ENCODE assay signal across 8 cellular contexts in the genomic region with DNA sequence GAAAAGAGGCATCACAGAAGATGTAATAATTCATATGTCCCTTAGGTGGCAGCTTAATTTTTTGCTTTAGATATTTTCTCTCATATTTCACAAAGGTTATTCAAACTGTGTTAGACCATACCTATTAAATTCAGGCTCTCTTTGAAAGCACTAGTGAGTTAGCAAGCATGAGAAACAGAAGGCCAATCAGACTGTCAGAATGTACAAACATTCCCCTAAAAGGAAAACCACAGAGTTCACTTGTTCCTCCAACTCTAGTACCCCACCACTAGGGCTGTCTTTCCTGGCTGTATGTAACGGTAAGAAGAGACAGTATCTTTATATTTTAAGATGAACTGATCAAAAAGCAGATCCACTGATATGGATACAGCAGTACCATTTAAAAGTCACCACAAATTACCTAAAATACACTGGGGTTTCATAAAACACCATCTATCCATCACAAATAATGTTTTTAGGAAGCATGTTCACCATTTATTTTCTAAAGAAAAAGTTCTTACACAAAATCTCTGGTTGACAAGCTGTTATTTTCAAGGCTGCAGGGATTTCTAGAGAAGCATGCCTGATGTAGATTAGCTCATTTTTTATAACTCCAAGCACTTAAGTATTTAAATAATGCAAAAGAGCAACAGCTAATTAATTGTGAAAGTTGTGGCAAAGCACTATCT. TPM values are rescaled to one million over a fixed set of nuclear protein-coding genes. Genes with fewer than 3 reads are reported as not detected.
A peak's percentile ranks its signal among the peaks of the same experiment; 100 is the strongest.
DNase-seq lines count a peak whose midpoint lies in the region; ATAC-seq and TF ChIP-seq lines count a peak whose summit lies in the region.

No MANE protein-coding gene starts in this region.

- no peaks in the 10 kb centered on the region for H3K9me3 Mint-ChIP-seq in activated CD8-positive, alpha-beta memory T cell treated with anti-CD3 and anti-CD28 coated beads, Interleukin-2, amount 10 ng/mL, durations not matched to agents 7 days and 5 days (ENCODE audit: low read depth)

- H3K4ac ChIP-seq in mesendoderm (ENCODE audit: low read depth, low read length) = no peak overlapping the region

- H4K8ac ChIP-seq in mesendoderm (ENCODE audit: low read depth, low read length) = no peak overlapping the region

- peak overlapping the region; percentile 98 for H3K4me3 Mint-ChIP-seq in activated CD8-positive, alpha-beta memory T cell treated with anti-CD3 and anti-CD28 coated beads, Interleukin-2, amount 10 ng/mL, durations not matched to agents 7 days and 5 days

- peak overlapping the region; percentile 5 for H3K4me2 ChIP-seq in mesendoderm (ENCODE audit: low read length)

- peak; percentile 52 for DNase-seq in activated CD8-positive, alpha-beta memory T cell treated with anti-CD3 and anti-CD28 coated beads, Interleukin-2, amount 10 ng/mL, durations not matched to agents 7 days and 5 days
- no peak for DNase-seq in activated CD8-positive, alpha-beta memory T cell treated with anti-CD3 and anti-CD28 coated beads, Interleukin-2, amount 50 U/mL, for 48 hours
- DNase-seq in RWPE2 (ENCODE audit: low spot score) (no peak), colonic mucosa (no peak), mesendoderm (peak; percentile 75), upper lobe of left lung (no peak)

- H2BK120ac ChIP-seq in mesendoderm (ENCODE audit: low read depth, low read length) = no peak overlapping the region

- H3K9ac ChIP-seq in HUES48 (ENCODE audit: low read depth, low read length) (peak overlapping the region; percentile 24; the same call in 1 of the 2 replicates), colonic mucosa (ENCODE audit: low read depth in 2 of 2, low read length in 2 of 2) (peak overlapping the region in 1 of 2 donors; percentile 87), mesendoderm (ENCODE audit: low read length) (no peak overlapping the region)

- H3K27me3 Mint-ChIP-seq in activated CD8-positive, alpha-beta memory T cell treated with anti-CD3 and anti-CD28 coated beads, Interleukin-2, amount 10 ng/mL, durations not matched to agents 7 days and 5 days = peaks cover 10% of the 10 kb centered on the region

- ATAC-seq in activated CD8-positive, alpha-beta memory T cell treated with anti-CD3 and anti-CD28 coated beads, Interleukin-2, amount 10 ng/mL, durations not matched to agents 7 days and 5 days = peak; percentile 27
- ATAC-seq in GM21381 (IDR thresholded peaks at IDR 0.05; ENCODE audit: unreplicated experiment) (peak; percentile 36), RWPE2 (ENCODE audit: low read depth) (peak; percentile 52), upper lobe of left lung (ENCODE audit: low FRiP score in 2 of 2) (peak in 1 of 2 donors; percentile 33)

- H3K4me1 ChIP-seq in HUES48 (ENCODE audit: control insufficient read depth, insufficient read depth, low read length) (peaks cover 22% of the 10 kb centered on the region), RWPE2 (ENCODE audit: insufficient read depth, poor library complexity, severe bottlenecking) (peaks cover 18% of the 10 kb centered on the region), colonic mucosa (peaks cover 15% of the 10 kb centered on the region), mesendoderm (ENCODE audit: control insufficient read depth, low read depth, low read length) (no peaks in the 10 kb centered on the region), upper lobe of left lung (peaks cover 37 to 53% (median 46%) of the 10 kb centered on the region in 4 donors)

- TF ChIP-seq POLR2A in upper lobe of left lung (IDR thresholded peaks at IDR 0.05) = peak in 1 of 4 donors; percentile 9

- no peak overlapping the region for H2BK15ac ChIP-seq in mesendoderm (replicated peaks; ENCODE audit: low read depth)

- H3K27me3 ChIP-seq in HUES48 (ENCODE audit: control insufficient read depth, insufficient read depth, low read length) = peaks cover 18% of the 10 kb centered on the region
- no peaks in the 10 kb centered on the region for H3K27me3 ChIP-seq in RWPE2 (ENCODE audit: insufficient read depth, poor library complexity, severe bottlenecking)
- H3K27me3 ChIP-seq in colonic mucosa = no peaks in the 10 kb centered on the region
- peaks cover 2% of the 10 kb centered on the region for H3K27me3 ChIP-seq in mesendoderm (ENCODE audit: insufficient read depth, low read length, poor library complexity)
- H3K27me3 ChIP-seq in upper lobe of left lung = no peaks in the 10 kb centered on the region

- H2AK5ac ChIP-seq in mesendoderm (ENCODE audit: low read length) = no peak overlapping the region

- H3K9me3 ChIP-seq in HUES48 (ENCODE audit: control insufficient read depth, insufficient read depth, low read length) = peaks cover 2% of the 10 kb centered on the region; the same call in 1 of the 2 replicates
- no peaks in the 10 kb centered on the region for H3K9me3 ChIP-seq in RWPE2 (ENCODE audit: severe bottlenecking)
- H3K9me3 ChIP-seq in colonic mucosa = no peaks in the 10 kb centered on the region
- H3K9me3 ChIP-seq in upper lobe of left lung = no peaks in the 10 kb centered on the region

- no peak for TF ChIP-seq EP300 in upper lobe of left lung (IDR thresholded peaks at IDR 0.05)

- H2BK5ac ChIP-seq in mesendoderm (ENCODE audit: low read length) = no peak overlapping the region

- H3K27ac Mint-ChIP-seq in activated CD8-positive, alpha-beta memory T cell treated with anti-CD3 and anti-CD28 coated beads, Interleukin-2, amount 10 ng/mL, durations not matched to agents 7 days and 5 days = peak overlapping the region; percentile 100

- H3K23ac ChIP-seq in mesendoderm (ENCODE audit: low read length) = no peak overlapping the region

- H4K5ac ChIP-seq in mesendoderm (ENCODE audit: low read length) = no peak overlapping the region

- H3K27ac ChIP-seq in HUES48 (ENCODE audit: low read depth, low read length) (peak overlapping the region; percentile 88), RWPE2 (ENCODE audit: poor library complexity, severe bottlenecking) (peak overlapping the region; percentile 79), colonic mucosa (peak overlapping the region; percentile 98), mesendoderm (ENCODE audit: low read depth, low read length) (no peak overlapping the region), upper lobe of left lung (peak overlapping the region; percentile 98 to 99 (median 98))

- peaks cover 45% of the 10 kb centered on the region for H3K36me3 Mint-ChIP-seq in activated CD8-positive, alpha-beta memory T cell treated with anti-CD3 and anti-CD28 coated beads, Interleukin-2, amount 10 ng/mL, durations not matched to agents 7 days and 5 days

- H3K79me1 ChIP-seq in mesendoderm (ENCODE audit: low read length) = peaks cover 4% of the 10 kb centered on the region

- no peak overlapping the region for H3K18ac ChIP-seq in mesendoderm (ENCODE audit: low read length)

- peaks cover 8% of the 10 kb centered on the region for H3K79me2 ChIP-seq in mesendoderm (ENCODE audit: control insufficient read depth, insufficient read depth, low read length)

- TF ChIP-seq CTCF in RWPE2 (IDR thresholded peaks at IDR 0.05; ENCODE audit: poor library complexity, severe bottlenecking) = peak; percentile 76
- TF ChIP-seq CTCF in colonic mucosa (IDR thresholded peaks at IDR 0.05) = peak; percentile 44
- peak; percentile 32 to 61 (median 59) for TF ChIP-seq CTCF in upper lobe of left lung (IDR thresholded peaks at IDR 0.05)

- H3K4me3 ChIP-seq in HUES48 (ENCODE audit: low read depth, low read length) = peak overlapping the region; percentile 74
- H3K4me3 ChIP-seq in RWPE2 (ENCODE audit: severe bottlenecking) = peak overlapping the region; percentile 64
- H3K4me3 ChIP-seq in colonic mucosa = peak overlapping the region; percentile 77
- no peak overlapping the region for H3K4me3 ChIP-seq in mesendoderm (ENCODE audit: low read length)
- H3K4me3 ChIP-seq in upper lobe of left lung = peak overlapping the region; percentile 22 to 93 (median 88)

- no CpG with 5 or more reads among the region's 1 CpG for whole genome bisulfite sequencing in mesendoderm (ENCODE audit: extremely low coverage, insufficient coverage, low lambda C conversion rate)
- 0% methylated on average over 1 of the region's 1 CpG for WGBS in upper lobe of left lung, 2 donors

- no peak overlapping the region for H3K56ac ChIP-seq in mesendoderm (ENCODE audit: low read length)

- H3K4me1 Mint-ChIP-seq in activated CD8-positive, alpha-beta memory T cell treated with anti-CD3 and anti-CD28 coated beads, Interleukin-2, amount 10 ng/mL, durations not matched to agents 7 days and 5 days = peaks cover 45% of the 10 kb centered on the region

- intact Hi-C loops in colonic mucosa (cut with DNase I) = no loop called here

- CTCF ChIA-PET in activated CD8-positive, alpha-beta memory T cell treated with anti-CD3 and anti-CD28 coated beads, Interleukin-2, amount 10 ng/mL, durations not matched to agents 7 days and 5 days (lab: Charles Lee) = interaction anchor here (0.7 to 5.5 kb wide), 9 partner anchors 10 to 282 kb away, joined by 3 to 38 read pairs (median 5); partner anchors contain the start of genes APOBEC4 and NCF2

- H3K36me3 ChIP-seq in HUES48 (ENCODE audit: control insufficient read depth, insufficient read depth, low read length) (peaks cover 36% of the 10 kb centered on the region), RWPE2 (ENCODE audit: low read depth) (peaks cover 44% of the 10 kb centered on the region), colonic mucosa (no peaks in the 10 kb centered on the region), mesendoderm (ENCODE audit: control insufficient read depth, insufficient read depth, low read length) (peaks cover 6% of the 10 kb centered on the region), upper lobe of left lung (peaks cover 0 to 30% (median 12%) of the 10 kb centered on the region in 4 donors)

RNA-seq across cellular contexts. Expression of gene ARPC5, which starts 1.8 kb away (rescaled TPM):
- 100 to 1,000 TPM; 205 to 216 TPM for total RNA-seq in activated CD8-positive, alpha-beta memory T cell treated with anti-CD3 and anti-CD28 coated beads, Interleukin-2, amount 10 ng/mL, durations not matched to agents 7 days and 5 days
- total RNA-seq in colonic mucosa (100 to 1,000 TPM; 147 to 189 TPM), upper lobe of left lung (100 to 1,000 TPM in 4 of 6 donors, 10 to 100 TPM in 2; 28.3 to 193 (median 109) TPM)
- polyA plus RNA-seq in mesendoderm (2013, experiment 1 of 2) = 77.8 TPM
- 77.2 TPM for polyA plus RNA-seq in mesendoderm (2013, experiment 2 of 2)

RNA-seq across cellular contexts. Expression of gene APOBEC4, which starts 19.3 kb away (rescaled TPM):
- total RNA-seq in activated CD8-positive, alpha-beta memory T cell treated with anti-CD3 and anti-CD28 coated beads, Interleukin-2, amount 10 ng/mL, durations not matched to agents 7 days and 5 days = not detected
- not detected for total RNA-seq in colonic mucosa
- not detected for polyA plus RNA-seq in mesendoderm (2013, experiment 1 of 2)
- not detected for polyA plus RNA-seq in mesendoderm (2013, experiment 2 of 2)
- total RNA-seq in upper lobe of left lung = 1 to 10 TPM in 3 of 6 donors, under 1 TPM in 3; 0.20 to 5.6 (median 1.9) TPM

RNA-seq across cellular contexts. Expression of gene NCF2, which starts 43.6 kb away (rescaled TPM):
- total RNA-seq in activated CD8-positive, alpha-beta memory T cell treated with anti-CD3 and anti-CD28 coated beads, Interleukin-2, amount 10 ng/mL, durations not matched to agents 7 days and 5 days = 1 to 10 TPM; 6.0 to 9.8 TPM
- total RNA-seq in colonic mucosa (1 to 10 TPM; 2.5 to 9.1 TPM), upper lobe of left lung (100 to 1,000 TPM in 4 of 6 donors, 10 to 100 TPM in 2; 68.5 to 202 (median 143) TPM)
- polyA plus RNA-seq in mesendoderm (2013, experiment 1 of 2) = 0.15 TPM
- 0.42 TPM for polyA plus RNA-seq in mesendoderm (2013, experiment 2 of 2)

Comparison
In these comparisons a context has a peak if more than half of its experiments do, and no peak if none do; other contexts are left out.
1. DNase-seq: peak in activated CD8-positive, alpha-beta memory T cell treated with anti-CD3 and anti-CD28 coated beads, Interleukin-2, amount 10 ng/mL, durations not matched to agents 7 days and 5 days (single experiment) and mesendoderm (single experiment); none in activated CD8-positive, alpha-beta memory T cell treated with anti-CD3 and anti-CD28 coated beads, Interleukin-2, amount 50 U/mL, for 48 hours (single experiment), RWPE2 (single experiment), colonic mucosa (single experiment) and upper lobe of left lung (0 of 2).
2. RNA of gene NCF2, which starts 43.6 kb away (total RNA-seq): 68.5 to 202 TPM in upper lobe of left lung; 6.0 to 9.8 TPM in activated CD8-positive, alpha-beta memory T cell treated with anti-CD3 and anti-CD28 coated beads, Interleukin-2, amount 10 ng/mL, durations not matched to agents 7 days and 5 days and 2.5 to 9.1 TPM in colonic mucosa; every median in the first group is over 4 times any median in the second.
3. Peak in every context shown above with its lines, with median percentiles within 50 percentile points of each other: CTCF ChIP-seq.